Comparison of ENCODE assay signal across 1 cellular context in genomic region chrX:2261838-2262678, GRCh38.
TF ChIP-seq lines count a peak whose summit lies in the region.

No MANE protein-coding gene starts in this region.

TF ChIP-seq in GM12878, 131 proteins besides CTCF, POLR2A, EP300 and RAD21 (continued from another document):
- no peak for TF ChIP-seq ZNF687 (IDR thresholded peaks at IDR 0.05)
- no peak for TF ChIP-seq KDM1A (IDR thresholded peaks at IDR 0.05; ENCODE audit: borderline replicate concordance)
- no peak for TF ChIP-seq ZNF207 (IDR thresholded peaks at IDR 0.05; ENCODE audit: borderline replicate concordance)
- TF ChIP-seq NFXL1 (IDR thresholded peaks at IDR 0.05; ENCODE audit: borderline replicate concordance): no peak
- TF ChIP-seq PAX8 (IDR thresholded peaks at IDR 0.05): no peak
- no peak for TF ChIP-seq RAD51 (IDR thresholded peaks at IDR 0.05)
- TF ChIP-seq WRNIP1 (IDR thresholded peaks at IDR 0.05; ENCODE audit: borderline replicate concordance, low read depth, low read length): no peak
- TF ChIP-seq, protein P1, sequence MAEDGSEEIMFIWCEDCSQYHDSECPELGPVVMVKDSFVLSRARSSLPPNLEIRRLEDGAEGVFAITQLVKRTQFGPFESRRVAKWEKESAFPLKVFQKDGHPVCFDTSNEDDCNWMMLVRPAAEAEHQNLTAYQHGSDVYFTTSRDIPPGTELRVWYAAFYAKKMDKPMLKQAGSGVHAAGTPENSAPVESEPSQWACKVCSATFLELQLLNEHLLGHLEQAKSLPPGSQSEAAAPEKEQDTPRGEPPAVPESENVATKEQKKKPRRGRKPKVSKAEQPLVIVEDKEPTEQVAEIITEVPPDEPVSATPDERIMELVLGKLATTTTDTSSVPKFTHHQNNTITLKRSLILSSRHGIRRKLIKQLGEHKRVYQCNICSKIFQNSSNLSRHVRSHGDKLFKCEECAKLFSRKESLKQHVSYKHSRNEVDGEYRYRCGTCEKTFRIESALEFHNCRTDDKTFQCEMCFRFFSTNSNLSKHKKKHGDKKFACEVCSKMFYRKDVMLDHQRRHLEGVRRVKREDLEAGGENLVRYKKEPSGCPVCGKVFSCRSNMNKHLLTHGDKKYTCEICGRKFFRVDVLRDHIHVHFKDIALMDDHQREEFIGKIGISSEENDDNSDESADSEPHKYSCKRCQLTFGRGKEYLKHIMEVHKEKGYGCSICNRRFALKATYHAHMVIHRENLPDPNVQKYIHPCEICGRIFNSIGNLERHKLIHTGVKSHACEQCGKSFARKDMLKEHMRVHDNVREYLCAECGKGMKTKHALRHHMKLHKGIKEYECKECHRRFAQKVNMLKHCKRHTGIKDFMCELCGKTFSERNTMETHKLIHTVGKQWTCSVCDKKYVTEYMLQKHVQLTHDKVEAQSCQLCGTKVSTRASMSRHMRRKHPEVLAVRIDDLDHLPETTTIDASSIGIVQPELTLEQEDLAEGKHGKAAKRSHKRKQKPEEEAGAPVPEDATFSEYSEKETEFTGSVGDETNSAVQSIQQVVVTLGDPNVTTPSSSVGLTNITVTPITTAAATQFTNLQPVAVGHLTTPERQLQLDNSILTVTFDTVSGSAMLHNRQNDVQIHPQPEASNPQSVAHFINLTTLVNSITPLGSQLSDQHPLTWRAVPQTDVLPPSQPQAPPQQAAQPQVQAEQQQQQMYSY (CRISPR knock-in tag; IDR thresholded peaks at IDR 0.05): no peak
- no peak for TF ChIP-seq SMAD1 (IDR thresholded peaks at IDR 0.05; ENCODE audit: low read depth, partially characterized antibody)
- no peak for TF ChIP-seq FOXK2 (IDR thresholded peaks at IDR 0.05)
- no peak for TF ChIP-seq ZNF384 (IDR thresholded peaks at IDR 0.05; ENCODE audit: borderline replicate concordance, low read depth, low read length)
- TF ChIP-seq STAT3 (IDR thresholded peaks at IDR 0.05; ENCODE audit: low read depth, low read length): no peak
- TF ChIP-seq SPI1 (IDR thresholded peaks at IDR 0.05; ENCODE audit: borderline replicate concordance, insufficient read depth, low read depth, low read length): peak; percentile 19; the same call in 1 of the 2 replicates
- TF ChIP-seq ATF2 (IDR thresholded peaks at IDR 0.05; ENCODE audit: low read length): no peak
- TF ChIP-seq BHLHE40 (IDR thresholded peaks at IDR 0.05; ENCODE audit: borderline replicate concordance in 1 of 2, low read depth in 2 of 2, low read length in 1 of 2): peak; percentile 16 to 49; a peak in 1 of 4 replicates
- TF ChIP-seq BCL3 (IDR thresholded peaks at IDR 0.05; ENCODE audit: borderline replicate concordance, insufficient read depth, low read depth, low read length, poor library complexity, severe bottlenecking): peak; percentile 59
- TF ChIP-seq NFYA (IDR thresholded peaks at IDR 0.05; ENCODE audit: borderline replicate concordance, low read depth, low read length): no peak
- TF ChIP-seq CREM (IDR thresholded peaks at IDR 0.05; ENCODE audit: low read depth): no peak
- TF ChIP-seq, protein P2, sequence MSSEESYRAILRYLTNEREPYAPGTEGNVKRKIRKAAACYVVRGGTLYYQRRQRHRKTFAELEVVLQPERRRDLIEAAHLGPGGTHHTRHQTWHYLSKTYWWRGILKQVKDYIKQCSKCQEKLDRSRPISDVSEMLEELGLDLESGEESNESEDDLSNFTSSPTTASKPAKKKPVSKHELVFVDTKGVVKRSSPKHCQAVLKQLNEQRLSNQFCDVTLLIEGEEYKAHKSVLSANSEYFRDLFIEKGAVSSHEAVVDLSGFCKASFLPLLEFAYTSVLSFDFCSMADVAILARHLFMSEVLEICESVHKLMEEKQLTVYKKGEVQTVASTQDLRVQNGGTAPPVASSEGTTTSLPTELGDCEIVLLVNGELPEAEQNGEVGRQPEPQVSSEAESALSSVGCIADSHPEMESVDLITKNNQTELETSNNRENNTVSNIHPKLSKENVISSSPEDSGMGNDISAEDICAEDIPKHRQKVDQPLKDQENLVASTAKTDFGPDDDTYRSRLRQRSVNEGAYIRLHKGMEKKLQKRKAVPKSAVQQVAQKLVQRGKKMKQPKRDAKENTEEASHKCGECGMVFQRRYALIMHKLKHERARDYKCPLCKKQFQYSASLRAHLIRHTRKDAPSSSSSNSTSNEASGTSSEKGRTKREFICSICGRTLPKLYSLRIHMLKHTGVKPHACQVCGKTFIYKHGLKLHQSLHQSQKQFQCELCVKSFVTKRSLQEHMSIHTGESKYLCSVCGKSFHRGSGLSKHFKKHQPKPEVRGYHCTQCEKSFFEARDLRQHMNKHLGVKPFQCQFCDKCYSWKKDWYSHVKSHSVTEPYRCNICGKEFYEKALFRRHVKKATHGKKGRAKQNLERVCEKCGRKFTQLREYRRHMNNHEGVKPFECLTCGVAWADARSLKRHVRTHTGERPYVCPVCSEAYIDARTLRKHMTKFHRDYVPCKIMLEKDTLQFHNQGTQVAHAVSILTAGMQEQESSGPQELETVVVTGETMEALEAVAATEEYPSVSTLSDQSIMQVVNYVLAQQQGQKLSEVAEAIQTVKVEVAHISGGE (CRISPR knock-in tag; IDR thresholded peaks at IDR 0.05): no peak
- TF ChIP-seq REST (IDR thresholded peaks at IDR 0.05; ENCODE audit: low read depth, low read length): no peak
- no peak for TF ChIP-seq NFIC (IDR thresholded peaks at IDR 0.05; ENCODE audit: low read depth, low read length)
- TF ChIP-seq IKZF1 (conservative IDR thresholded peaks at IDR 0.05): no peak
- no peak for TF ChIP-seq SIX5 (IDR thresholded peaks at IDR 0.05; ENCODE audit: low read depth, low read length, severe bottlenecking)
- no peak for TF ChIP-seq SMARCA5 (IDR thresholded peaks at IDR 0.05)
- no peak for TF ChIP-seq TBL1XR1 (IDR thresholded peaks at IDR 0.05; ENCODE audit: low read depth, low read length)
- TF ChIP-seq TCF12 (IDR thresholded peaks at IDR 0.05; ENCODE audit: low read depth, low read length): no peak
- TF ChIP-seq RBBP5 (conservative IDR thresholded peaks at IDR 0.05): no peak
- TF ChIP-seq STAT1 (conservative IDR thresholded peaks at IDR 0.05): no peak
- no peak for TF ChIP-seq CHD4 (IDR thresholded peaks at IDR 0.05)
TF ChIP-seq in GM12878: peak in this region for 4.
